In genomic region chr13:111304603-111305289, GRCh38 we compare ENCODE assay signal across 17 cellular contexts. TPM values are rescaled to one million over a fixed set of nuclear protein-coding genes. Genes with fewer than 3 reads are reported as not detected.
DNase-seq lines count a peak whose midpoint lies in the region; ATAC-seq and TF ChIP-seq lines count a peak whose summit lies in the region.
"Had no signal": no experiment of that assay in that cellular context is flagged by ENCODE, and none has a peak within 500 bp of the region (broad histone marks: within the 10 kb centered on the region; RNA-seq: fewer than 3 reads in every experiment).

No MANE protein-coding gene starts in this region.

- no peak overlapping the region for H2AFZ ChIP-seq in mammary epithelial cell (ENCODE audit: low read depth, low read length)
- H2AFZ ChIP-seq: PC-9 had no signal

- H3K9me3 ChIP-seq in mammary epithelial cell (replicated peaks; ENCODE audit: insufficient read depth, low read length): no peaks in the 10 kb centered on the region
- H3K9me3 ChIP-seq: adrenal gland, left lung had no signal

- H3K79me2 ChIP-seq in mammary epithelial cell (ENCODE audit: insufficient read depth, low read length): no peaks in the 10 kb centered on the region

- dilution Hi-C loops in mammary epithelial cell (cut with HindIII; ENCODE audit: low sequenced_read_pairs): loop anchor here (5.0 kb wide), 1 partner anchor 103 kb away; no protein-coding TSS in a partner anchor

- no peak overlapping the region for H3K4me2 ChIP-seq in mammary epithelial cell (ENCODE audit: insufficient read depth, low read depth, low read length)
- H3K4me2 ChIP-seq: PC-9 had no signal

- H3K27ac ChIP-seq in mammary epithelial cell (ENCODE audit: insufficient read depth, low read depth, low read length): no peak overlapping the region
- H3K27ac ChIP-seq: adrenal gland; BLaER1 treated with 17β-estradiol and CSF1 and Interleukin-3, amounts not matched to agents 10 nM and 100 nM; left lung; PC-9 had no signal

- H3K4me3 ChIP-seq in mammary epithelial cell (replicated peaks in 1 of 3; ENCODE audit: insufficient read depth in 1 of 3, low read depth in 2 of 3, low read length in 3 of 3): no peak overlapping the region
- H3K4me3 ChIP-seq: adrenal gland; BLaER1 treated with 17β-estradiol and CSF1 and Interleukin-3, amounts not matched to agents 10 nM and 100 nM; left lung; PC-9 had no signal

- ATAC-seq in GM18909 (IDR thresholded peaks at IDR 0.05; ENCODE audit: poor library complexity, unreplicated experiment): peak; percentile 32
- ATAC-seq in HG02943 (IDR thresholded peaks at IDR 0.05; ENCODE audit: low read depth, unreplicated experiment): peak; percentile 41
- no peak for ATAC-seq in HG03342 (IDR thresholded peaks at IDR 0.05; ENCODE audit: unreplicated experiment)
- no peak for ATAC-seq in GM19351 (IDR thresholded peaks at IDR 0.05; ENCODE audit: unreplicated experiment)
- ATAC-seq in GM18519 (IDR thresholded peaks at IDR 0.05; ENCODE audit: low FRiP score, unreplicated experiment): no peak
- ATAC-seq: left lung, SK-N-SH treated with all-trans-retinoic acid at 6 μM for 48 hours had no signal

- CTCF ChIA-PET in mammary epithelial cell (lab: Charles Lee; ENCODE audit: low non-redundant PET): no interaction called here

- BruUV-seq in mammary epithelial cell (replicated peaks; lab: Mats Ljungman, UMichigan): TSS peak; percentile 40

- intact Hi-C loops in mammary epithelial cell (cut with micrococcal nuclease): no loop called here

- H4K20me1 ChIP-seq in mammary epithelial cell (ENCODE audit: insufficient read depth, low read length): no peaks in the 10 kb centered on the region

- no peak overlapping the region for H3K9ac ChIP-seq in mammary epithelial cell (ENCODE audit: insufficient read depth, low read length)
- H3K9ac ChIP-seq: BLaER1 treated with 17β-estradiol and CSF1 and Interleukin-3, amounts not matched to agents 10 nM and 100 nM had no signal

- no peaks in the 10 kb centered on the region for H3K27me3 ChIP-seq in mammary epithelial cell (ENCODE audit: insufficient read depth, low read length)
- H3K27me3 ChIP-seq: adrenal gland; BLaER1 treated with 17β-estradiol and CSF1 and Interleukin-3, amounts not matched to agents 10 nM and 100 nM; left lung had no signal

- WGBS in mammary epithelial cell (ENCODE audit: low coverage, missing lambda C conversion rate): 97% methylated on average over 19 of the region's 20 CpGs

- no peaks in the 10 kb centered on the region for H3K4me1 ChIP-seq in mammary epithelial cell (ENCODE audit: insufficient read depth, low read length)
- H3K4me1 ChIP-seq: adrenal gland, left lung had no signal

- in situ Hi-C loops in mammary epithelial cell (cut with MboI; ENCODE audit: low sequenced_read_pairs in 2 of 2): no loop called here

- peaks cover 16% of the 10 kb centered on the region for H3K36me3 ChIP-seq in mammary epithelial cell (ENCODE audit: insufficient read depth, low read length)

- DNase-seq in COR-L47 (lab: John Stamatoyannopoulos, UW) (peak; percentile 19), mammary epithelial cell (no peak)
- DNase-seq: activated CD8-positive, alpha-beta memory T cell treated with anti-CD3 and anti-CD28 coated beads, Interleukin-2, amount 50 U/mL, for 4 hours; adrenal gland; left lung; NCI-H1436; NCI-H510A; PC-9 had no signal

- TF ChIP-seq CTCF in mammary epithelial cell (conservative IDR thresholded peaks at IDR 0.05 in 1 of 2, IDR thresholded peaks at IDR 0.05 in 1 of 2; ENCODE audit: extremely low read depth in 1 of 2, insufficient read depth in 1 of 2, low read depth in 1 of 2, low read length in 2 of 2): no peak

RNA-seq across cellular contexts. Expression of gene TEX29, which starts 15.7 kb away (rescaled TPM):
- not detected for total RNA-seq in mammary epithelial cell
- polyA plus RNA-seq in mammary epithelial cell: not detected
- polyA minus RNA-seq in mammary epithelial cell: not detected
- total RNA-seq: fibroblast of villous mesenchyme, myocyte, PC-9 had no signal

Comparison
In these comparisons a context has a peak if more than half of its experiments do, and no peak if none do; other contexts are left out.
1. ATAC-seq: peak in GM18909 (single experiment) and HG02943 (single experiment); none in HG03342 (single experiment), GM19351 (single experiment) and GM18519 (single experiment).